ENCODE assay signal across 9 cellular contexts in genomic region chr11:45178890-45179663, GRCh38. TPM values are rescaled to one million over a fixed set of nuclear protein-coding genes. Genes with fewer than 3 reads are reported as not detected.
A peak's percentile ranks its signal among the peaks of the same experiment; 100 is the strongest.
DNase-seq lines count a peak whose midpoint lies in the region; ATAC-seq and TF ChIP-seq lines count a peak whose summit lies in the region.
"Had no signal": no experiment of that assay in that cellular context is flagged by ENCODE, and none has a peak within 500 bp of the region (broad histone marks: within the 10 kb centered on the region; RNA-seq: fewer than 3 reads in every experiment).

No MANE protein-coding gene starts in this region.

- no peak for TF ChIP-seq CTCF in fibroblast of pulmonary artery (IDR thresholded peaks at IDR 0.05; ENCODE audit: low read length, missing control alignments)
- TF ChIP-seq CTCF in left lung (IDR thresholded peaks at IDR 0.05) = no peak

- peaks cover 0 to 10% of the 10 kb centered on the region in 2 donors for H3K36me3 ChIP-seq in left lung

- ATAC-seq in GM19328 (IDR thresholded peaks at IDR 0.05; ENCODE audit: unreplicated experiment) (no peak), left lung (no peak)

- peaks cover 0 to 23% of the 10 kb centered on the region in 2 donors for H3K27me3 ChIP-seq in left lung

- peaks cover 6 to 22% of the 10 kb centered on the region in 2 donors for H3K4me1 ChIP-seq in left lung

- no peak overlapping the region for H3K27ac ChIP-seq in left lung

- peak; percentile 59 for DNase-seq in Daoy (ENCODE audit: low read depth)
- peak; percentile 56 for DNase-seq in RPMI7951 (ENCODE audit: low read depth)
- peak; percentile 57 for DNase-seq in fibroblast of pulmonary artery (ENCODE audit: low read depth)
- peak; percentile 34 for DNase-seq in posterior vena cava (ENCODE audit: low spot score)
- DNase-seq in cerebellar cortex (ENCODE audit: low spot score) = no peak
- DNase-seq in left lung = no peak
- no peak for DNase-seq in GM19238 (ENCODE audit: insufficient read length, low spot score)
- DNase-seq: central memory CD4-positive, alpha-beta T cell had no signal

- intact Hi-C loops in posterior vena cava (cut with DNase I) (no loop called here), left lung (cut with DNase I) (no loop called here)

- H3K9me3 ChIP-seq in left lung = no peaks in the 10 kb centered on the region

- H3K4me3 ChIP-seq in fibroblast of pulmonary artery (replicated peaks; ENCODE audit: low read depth, low read length) (no peak overlapping the region), left lung (no peak overlapping the region)

RNA-seq across cellular contexts. Expression of gene PRDM11, which starts 32.6 kb away (rescaled TPM):
- 2.4 and 2.7 TPM in 2 replicates for total RNA-seq in Daoy (2014; rRNA removed; shearing (Covaris generic))
- total RNA-seq in RPMI7951 (2014; rRNA removed; shearing (Covaris generic)) = 2.0 and 2.9 TPM in 2 replicates
- 10 to 100 TPM; 21.1 to 24.5 TPM for total RNA-seq in posterior vena cava
- total RNA-seq in left lung = 10 to 100 TPM; 13.6 to 13.8 TPM

Comparison
In these comparisons a context has a peak if more than half of its experiments do, and no peak if none do; other contexts are left out.
1. DNase-seq: peak in Daoy (single experiment), RPMI7951 (single experiment), fibroblast of pulmonary artery (single experiment) and posterior vena cava (single experiment); none in cerebellar cortex (single experiment), left lung (0 of 2) and GM19238 (single experiment).